In the genomic region with DNA sequence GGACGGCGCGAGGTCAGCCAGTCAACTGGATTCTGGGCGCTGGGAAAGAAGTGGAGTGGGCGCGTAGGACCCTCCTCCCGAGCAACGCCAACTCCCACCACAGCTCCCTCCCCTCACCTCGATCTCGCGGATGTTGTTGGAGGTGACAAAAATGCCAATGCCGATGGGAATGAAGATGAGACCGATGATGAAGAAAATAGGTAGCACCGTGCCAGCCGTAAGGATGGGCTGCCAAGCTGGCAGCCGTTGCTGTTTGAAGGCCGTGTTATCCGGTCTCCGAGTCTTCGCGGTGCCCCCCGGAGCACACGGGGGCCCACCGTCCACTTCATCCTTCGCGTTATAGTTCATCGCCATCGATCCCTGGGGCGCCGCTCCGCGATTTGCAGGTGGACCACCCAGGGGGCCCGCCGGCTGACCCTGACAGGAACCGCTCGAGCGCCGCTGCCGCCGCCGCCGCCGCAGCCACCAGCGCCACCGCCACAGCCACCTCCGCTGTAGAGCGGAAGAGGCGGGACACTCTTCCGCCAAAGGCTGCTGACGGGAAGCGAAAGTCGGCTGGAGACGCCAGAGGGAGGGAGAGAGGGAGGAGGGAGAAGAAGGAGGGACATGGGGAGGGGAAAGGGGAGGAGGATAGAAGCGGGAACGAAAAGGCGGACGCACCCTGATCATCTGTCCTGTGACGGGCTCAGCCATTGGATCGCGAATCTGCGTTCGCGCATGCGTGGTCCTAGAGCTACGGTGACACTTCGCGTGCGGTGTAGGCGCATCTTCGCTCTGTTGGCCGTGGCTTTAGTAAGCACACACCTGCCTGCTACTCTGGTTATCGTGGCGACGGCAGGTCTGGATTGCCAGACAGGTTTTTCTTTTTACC, we compare ENCODE assay signal across 1 cellular context.
TF ChIP-seq lines count a peak whose summit lies in the region.

A gene (minus strand): TSS at position 508 of the 871 bp plus-strand sequence. CDS start 154 bp downstream, at position 354.

TF ChIP-seq in HepG2, 621 proteins besides CTCF, POLR2A, EP300 and RAD21 (continued from another document and continues in another):
- TF ChIP-seq ZNF354B (CRISPR knock-in tag; IDR thresholded peaks at IDR 0.05) (0 out of 2 replicates have a peak, but pooled peaks have one; percentile 53), MAFF (IDR thresholded peaks at IDR 0.05; ENCODE audit: low read depth, low read length) (no peak), ZFP37 (CRISPR knock-in tag; IDR thresholded peaks at IDR 0.05; ENCODE audit: borderline replicate concordance) (no peak), ZNF234 (CRISPR knock-in tag; conservative IDR thresholded peaks at IDR 0.05) (no peak), TSC22D2 (CRISPR knock-in tag; IDR thresholded peaks at IDR 0.05; ENCODE audit: borderline replicate concordance) (0 out of 2 replicates have a peak, but pooled peaks have one; percentile 65), ZNF225 (CRISPR knock-in tag; IDR thresholded peaks at IDR 0.05) (no peak), DMAP1 (CRISPR knock-in tag; IDR thresholded peaks at IDR 0.05) (0 out of 2 replicates have a peak, but pooled peaks have one; percentile 24), SAFB2 (CRISPR knock-in tag; IDR thresholded peaks at IDR 0.05; ENCODE audit: borderline replicate concordance, low read depth) (peak; percentile 83; the same call in 1 of the 2 replicates), HOXA5 (CRISPR knock-in tag; IDR thresholded peaks at IDR 0.05) (peak; percentile 60; the same call in 1 of the 2 replicates), ZNF629 (CRISPR knock-in tag; conservative IDR thresholded peaks at IDR 0.05) (no peak), ZNF446 (CRISPR knock-in tag; IDR thresholded peaks at IDR 0.05) (no peak), ZSCAN9 (CRISPR knock-in tag; IDR thresholded peaks at IDR 0.05; ENCODE audit: borderline replicate concordance) (peak; percentile 74), ATF7-NPFF (CRISPR knock-in tag; IDR thresholded peaks at IDR 0.05; ENCODE audit: low read depth) (peak; percentile 8), SP5 (CRISPR knock-in tag; IDR thresholded peaks at IDR 0.05; ENCODE audit: borderline replicate concordance, low read depth) (peak; percentile 94), ZNF33A (CRISPR knock-in tag; IDR thresholded peaks at IDR 0.05; ENCODE audit: borderline replicate concordance) (no peak), RELA (CRISPR knock-in tag; IDR thresholded peaks at IDR 0.05) (no peak), AGO2 (optimal IDR thresholded peaks at IDR 0.05; ENCODE audit: low read depth, low read length) (peak; percentile 62), ZNF274 (CRISPR knock-in tag; IDR thresholded peaks at IDR 0.05) (peak; percentile 80), ZNF101 (CRISPR knock-in tag; IDR thresholded peaks at IDR 0.05; ENCODE audit: borderline replicate concordance, low read depth) (0 out of 2 replicates have a peak, but pooled peaks have one; percentile 22), TBX2 (CRISPR knock-in tag; IDR thresholded peaks at IDR 0.05; ENCODE audit: borderline replicate concordance) (peak; percentile 79), SCMH1 (CRISPR knock-in tag; IDR thresholded peaks at IDR 0.05; ENCODE audit: borderline replicate concordance) (no peak), ZNF317 (CRISPR knock-in tag; IDR thresholded peaks at IDR 0.05) (no peak), ESRRA (CRISPR knock-in tag; IDR thresholded peaks at IDR 0.05; ENCODE audit: low read depth) (peak; percentile 55; the same call in 1 of the 2 replicates)
- TF ChIP-seq, protein P1, sequence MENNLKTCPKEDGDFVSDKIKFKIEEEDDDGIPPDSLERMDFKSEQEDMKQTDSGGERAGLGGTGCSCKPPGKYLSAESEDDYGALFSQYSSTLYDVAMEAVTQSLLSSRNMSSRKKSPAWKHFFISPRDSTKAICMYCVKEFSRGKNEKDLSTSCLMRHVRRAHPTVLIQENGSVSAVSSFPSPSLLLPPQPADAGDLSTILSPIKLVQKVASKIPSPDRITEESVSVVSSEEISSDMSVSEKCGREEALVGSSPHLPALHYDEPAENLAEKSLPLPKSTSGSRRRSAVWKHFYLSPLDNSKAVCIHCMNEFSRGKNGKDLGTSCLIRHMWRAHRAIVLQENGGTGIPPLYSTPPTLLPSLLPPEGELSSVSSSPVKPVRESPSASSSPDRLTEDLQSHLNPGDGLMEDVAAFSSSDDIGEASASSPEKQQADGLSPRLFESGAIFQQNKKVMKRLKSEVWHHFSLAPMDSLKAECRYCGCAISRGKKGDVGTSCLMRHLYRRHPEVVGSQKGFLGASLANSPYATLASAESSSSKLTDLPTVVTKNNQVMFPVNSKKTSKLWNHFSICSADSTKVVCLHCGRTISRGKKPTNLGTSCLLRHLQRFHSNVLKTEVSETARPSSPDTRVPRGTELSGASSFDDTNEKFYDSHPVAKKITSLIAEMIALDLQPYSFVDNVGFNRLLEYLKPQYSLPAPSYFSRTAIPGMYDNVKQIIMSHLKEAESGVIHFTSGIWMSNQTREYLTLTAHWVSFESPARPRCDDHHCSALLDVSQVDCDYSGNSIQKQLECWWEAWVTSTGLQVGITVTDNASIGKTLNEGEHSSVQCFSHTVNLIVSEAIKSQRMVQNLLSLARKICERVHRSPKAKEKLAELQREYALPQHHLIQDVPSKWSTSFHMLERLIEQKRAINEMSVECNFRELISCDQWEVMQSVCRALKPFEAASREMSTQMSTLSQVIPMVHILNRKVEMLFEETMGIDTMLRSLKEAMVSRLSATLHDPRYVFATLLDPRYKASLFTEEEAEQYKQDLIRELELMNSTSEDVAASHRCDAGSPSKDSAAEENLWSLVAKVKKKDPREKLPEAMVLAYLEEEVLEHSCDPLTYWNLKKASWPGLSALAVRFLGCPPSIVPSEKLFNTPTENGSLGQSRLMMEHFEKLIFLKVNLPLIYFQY (CRISPR knock-in tag; IDR thresholded peaks at IDR 0.05; ENCODE audit: borderline replicate concordance) = no peak; the same call in 1 of the 2 replicates
- TF ChIP-seq, protein P2, sequence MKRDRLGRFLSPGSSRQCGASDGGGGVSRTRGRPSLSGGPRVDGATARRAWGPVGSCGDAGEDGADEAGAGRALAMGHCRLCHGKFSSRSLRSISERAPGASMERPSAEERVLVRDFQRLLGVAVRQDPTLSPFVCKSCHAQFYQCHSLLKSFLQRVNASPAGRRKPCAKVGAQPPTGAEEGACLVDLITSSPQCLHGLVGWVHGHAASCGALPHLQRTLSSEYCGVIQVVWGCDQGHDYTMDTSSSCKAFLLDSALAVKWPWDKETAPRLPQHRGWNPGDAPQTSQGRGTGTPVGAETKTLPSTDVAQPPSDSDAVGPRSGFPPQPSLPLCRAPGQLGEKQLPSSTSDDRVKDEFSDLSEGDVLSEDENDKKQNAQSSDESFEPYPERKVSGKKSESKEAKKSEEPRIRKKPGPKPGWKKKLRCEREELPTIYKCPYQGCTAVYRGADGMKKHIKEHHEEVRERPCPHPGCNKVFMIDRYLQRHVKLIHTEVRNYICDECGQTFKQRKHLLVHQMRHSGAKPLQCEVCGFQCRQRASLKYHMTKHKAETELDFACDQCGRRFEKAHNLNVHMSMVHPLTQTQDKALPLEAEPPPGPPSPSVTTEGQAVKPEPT (CRISPR knock-in tag; IDR thresholded peaks at IDR 0.05; ENCODE audit: low read depth) = no peak; the same call in 1 of the 2 replicates
- TF ChIP-seq, protein P3, sequence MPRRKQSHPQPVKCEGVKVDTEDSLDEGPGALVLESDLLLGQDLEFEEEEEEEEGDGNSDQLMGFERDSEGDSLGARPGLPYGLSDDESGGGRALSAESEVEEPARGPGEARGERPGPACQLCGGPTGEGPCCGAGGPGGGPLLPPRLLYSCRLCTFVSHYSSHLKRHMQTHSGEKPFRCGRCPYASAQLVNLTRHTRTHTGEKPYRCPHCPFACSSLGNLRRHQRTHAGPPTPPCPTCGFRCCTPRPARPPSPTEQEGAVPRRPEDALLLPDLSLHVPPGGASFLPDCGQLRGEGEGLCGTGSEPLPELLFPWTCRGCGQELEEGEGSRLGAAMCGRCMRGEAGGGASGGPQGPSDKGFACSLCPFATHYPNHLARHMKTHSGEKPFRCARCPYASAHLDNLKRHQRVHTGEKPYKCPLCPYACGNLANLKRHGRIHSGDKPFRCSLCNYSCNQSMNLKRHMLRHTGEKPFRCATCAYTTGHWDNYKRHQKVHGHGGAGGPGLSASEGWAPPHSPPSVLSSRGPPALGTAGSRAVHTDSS (CRISPR knock-in tag; conservative IDR thresholded peaks at IDR 0.05) = no peak
- TF ChIP-seq, protein P4, sequence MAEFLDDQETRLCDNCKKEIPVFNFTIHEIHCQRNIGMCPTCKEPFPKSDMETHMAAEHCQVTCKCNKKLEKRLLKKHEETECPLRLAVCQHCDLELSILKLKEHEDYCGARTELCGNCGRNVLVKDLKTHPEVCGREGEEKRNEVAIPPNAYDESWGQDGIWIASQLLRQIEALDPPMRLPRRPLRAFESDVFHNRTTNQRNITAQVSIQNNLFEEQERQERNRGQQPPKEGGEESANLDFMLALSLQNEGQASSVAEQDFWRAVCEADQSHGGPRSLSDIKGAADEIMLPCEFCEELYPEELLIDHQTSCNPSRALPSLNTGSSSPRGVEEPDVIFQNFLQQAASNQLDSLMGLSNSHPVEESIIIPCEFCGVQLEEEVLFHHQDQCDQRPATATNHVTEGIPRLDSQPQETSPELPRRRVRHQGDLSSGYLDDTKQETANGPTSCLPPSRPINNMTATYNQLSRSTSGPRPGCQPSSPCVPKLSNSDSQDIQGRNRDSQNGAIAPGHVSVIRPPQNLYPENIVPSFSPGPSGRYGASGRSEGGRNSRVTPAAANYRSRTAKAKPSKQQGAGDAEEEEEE (CRISPR knock-in tag; IDR thresholded peaks at IDR 0.05; ENCODE audit: borderline replicate concordance) = no peak
- TF ChIP-seq, protein P5, sequence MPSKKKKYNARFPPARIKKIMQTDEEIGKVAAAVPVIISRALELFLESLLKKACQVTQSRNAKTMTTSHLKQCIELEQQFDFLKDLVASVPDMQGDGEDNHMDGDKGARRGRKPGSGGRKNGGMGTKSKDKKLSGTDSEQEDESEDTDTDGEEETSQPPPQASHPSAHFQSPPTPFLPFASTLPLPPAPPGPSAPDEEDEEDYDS (CRISPR knock-in tag; IDR thresholded peaks at IDR 0.05) = peak; percentile 80
- TF ChIP-seq, protein P6, sequence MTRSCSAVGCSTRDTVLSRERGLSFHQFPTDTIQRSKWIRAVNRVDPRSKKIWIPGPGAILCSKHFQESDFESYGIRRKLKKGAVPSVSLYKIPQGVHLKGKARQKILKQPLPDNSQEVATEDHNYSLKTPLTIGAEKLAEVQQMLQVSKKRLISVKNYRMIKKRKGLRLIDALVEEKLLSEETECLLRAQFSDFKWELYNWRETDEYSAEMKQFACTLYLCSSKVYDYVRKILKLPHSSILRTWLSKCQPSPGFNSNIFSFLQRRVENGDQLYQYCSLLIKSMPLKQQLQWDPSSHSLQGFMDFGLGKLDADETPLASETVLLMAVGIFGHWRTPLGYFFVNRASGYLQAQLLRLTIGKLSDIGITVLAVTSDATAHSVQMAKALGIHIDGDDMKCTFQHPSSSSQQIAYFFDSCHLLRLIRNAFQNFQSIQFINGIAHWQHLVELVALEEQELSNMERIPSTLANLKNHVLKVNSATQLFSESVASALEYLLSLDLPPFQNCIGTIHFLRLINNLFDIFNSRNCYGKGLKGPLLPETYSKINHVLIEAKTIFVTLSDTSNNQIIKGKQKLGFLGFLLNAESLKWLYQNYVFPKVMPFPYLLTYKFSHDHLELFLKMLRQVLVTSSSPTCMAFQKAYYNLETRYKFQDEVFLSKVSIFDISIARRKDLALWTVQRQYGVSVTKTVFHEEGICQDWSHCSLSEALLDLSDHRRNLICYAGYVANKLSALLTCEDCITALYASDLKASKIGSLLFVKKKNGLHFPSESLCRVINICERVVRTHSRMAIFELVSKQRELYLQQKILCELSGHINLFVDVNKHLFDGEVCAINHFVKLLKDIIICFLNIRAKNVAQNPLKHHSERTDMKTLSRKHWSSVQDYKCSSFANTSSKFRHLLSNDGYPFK (CRISPR knock-in tag; IDR thresholded peaks at IDR 0.05; ENCODE audit: borderline replicate concordance) = peak; percentile 79; the same call in 1 of the 2 replicates
- TF ChIP-seq, protein P7, sequence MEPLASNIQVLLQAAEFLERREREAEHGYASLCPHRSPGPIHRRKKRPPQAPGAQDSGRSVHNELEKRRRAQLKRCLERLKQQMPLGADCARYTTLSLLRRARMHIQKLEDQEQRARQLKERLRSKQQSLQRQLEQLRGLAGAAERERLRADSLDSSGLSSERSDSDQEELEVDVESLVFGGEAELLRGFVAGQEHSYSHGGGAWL (CRISPR knock-in tag; IDR thresholded peaks at IDR 0.05) = peak; percentile 66
- TF ChIP-seq, protein P8, sequence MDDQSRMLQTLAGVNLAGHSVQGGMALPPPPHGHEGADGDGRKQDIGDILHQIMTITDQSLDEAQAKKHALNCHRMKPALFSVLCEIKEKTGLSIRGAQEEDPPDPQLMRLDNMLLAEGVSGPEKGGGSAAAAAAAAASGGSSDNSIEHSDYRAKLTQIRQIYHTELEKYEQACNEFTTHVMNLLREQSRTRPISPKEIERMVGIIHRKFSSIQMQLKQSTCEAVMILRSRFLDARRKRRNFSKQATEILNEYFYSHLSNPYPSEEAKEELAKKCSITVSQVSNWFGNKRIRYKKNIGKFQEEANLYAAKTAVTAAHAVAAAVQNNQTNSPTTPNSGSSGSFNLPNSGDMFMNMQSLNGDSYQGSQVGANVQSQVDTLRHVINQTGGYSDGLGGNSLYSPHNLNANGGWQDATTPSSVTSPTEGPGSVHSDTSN (CRISPR knock-in tag; IDR thresholded peaks at IDR 0.05; ENCODE audit: borderline replicate concordance) = no peak
- TF ChIP-seq, protein P9, sequence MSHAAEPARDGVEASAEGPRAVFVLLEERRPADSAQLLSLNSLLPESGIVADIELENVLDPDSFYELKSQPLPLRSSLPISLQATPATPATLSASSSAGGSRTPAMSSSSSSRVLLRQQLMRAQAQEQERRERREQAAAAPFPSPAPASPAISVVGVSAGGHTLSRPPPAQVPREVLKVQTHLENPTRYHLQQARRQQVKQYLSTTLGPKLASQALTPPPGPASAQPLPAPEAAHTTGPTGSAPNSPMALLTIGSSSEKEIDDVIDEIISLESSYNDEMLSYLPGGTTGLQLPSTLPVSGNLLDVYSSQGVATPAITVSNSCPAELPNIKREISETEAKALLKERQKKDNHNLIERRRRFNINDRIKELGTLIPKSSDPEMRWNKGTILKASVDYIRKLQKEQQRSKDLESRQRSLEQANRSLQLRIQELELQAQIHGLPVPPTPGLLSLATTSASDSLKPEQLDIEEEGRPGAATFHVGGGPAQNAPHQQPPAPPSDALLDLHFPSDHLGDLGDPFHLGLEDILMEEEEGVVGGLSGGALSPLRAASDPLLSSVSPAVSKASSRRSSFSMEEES (CRISPR knock-in tag; IDR thresholded peaks at IDR 0.05) = peak; percentile 58
